In the genomic region with DNA sequence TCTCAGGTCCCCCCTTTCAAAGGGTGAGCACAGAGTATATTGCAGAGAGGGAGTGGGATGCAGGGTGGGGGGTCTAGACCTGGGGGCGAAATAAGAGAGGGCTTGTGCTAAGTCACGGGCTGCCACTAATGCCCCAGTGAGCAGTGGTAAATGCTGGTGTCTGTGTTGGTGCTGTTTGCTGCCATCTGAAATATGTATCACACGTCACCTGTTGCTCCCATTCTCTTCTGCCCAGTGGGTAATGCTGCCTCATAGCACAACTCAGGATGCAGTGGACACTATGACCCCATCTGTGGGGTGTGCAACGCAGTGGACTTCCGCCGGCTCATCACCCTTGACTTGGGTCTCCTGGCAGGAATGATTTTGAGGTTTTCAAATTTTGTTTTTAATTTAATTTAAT, we compare ENCODE assay signal across 18 cellular contexts. TPM values are rescaled to one million over a fixed set of nuclear protein-coding genes. Genes with fewer than 3 reads are reported as not detected.
"Had no signal": no experiment of that assay in that cellular context is flagged by ENCODE, and none has a peak within 500 bp of the region (broad histone marks: within the 10 kb centered on the region; RNA-seq: fewer than 3 reads in every experiment).

No MANE protein-coding gene starts in this region.

- H3K36me3 Mint-ChIP-seq: naive B cell; stimulated activated naive B cell treated with anti-CD40 and anti-IgM and Interleukin-4, amounts not matched to agents 10 μg/mL and 1 μg/mL and 100 μg/mL, for 72 hours had no signal

- H3K27ac ChIP-seq: heart left ventricle, parathyroid adenoma, psoas muscle, right lobe of liver, testis, tibial nerve had no signal

- H3K4me3 Mint-ChIP-seq: stimulated activated naive B cell treated with anti-CD40 and anti-IgM and Interleukin-4, amounts not matched to agents 10 μg/mL and 1 μg/mL and 100 μg/mL, for 72 hours had no signal

- H3K4me1 Mint-ChIP-seq: stimulated activated naive B cell treated with anti-CD40 and anti-IgM and Interleukin-4, amounts not matched to agents 10 μg/mL and 1 μg/mL and 100 μg/mL, for 72 hours had no signal

- H3K9me3 Mint-ChIP-seq: naive B cell; stimulated activated naive B cell treated with anti-CD40 and anti-IgM and Interleukin-4, amounts not matched to agents 10 μg/mL and 1 μg/mL and 100 μg/mL, for 72 hours; stimulated activated naive CD8-positive, alpha-beta T cell treated with anti-CD3 and anti-CD28 coated beads, Interleukin-15, amount 100 ng/mL, for 72 hours had no signal

- H3K27ac Mint-ChIP-seq: stimulated activated naive B cell treated with anti-CD40 and anti-IgM and Interleukin-4, amounts not matched to agents 10 μg/mL and 1 μg/mL and 100 μg/mL, for 72 hours; stimulated activated naive CD8-positive, alpha-beta T cell treated with anti-CD3 and anti-CD28 coated beads, Interleukin-15, amount 100 ng/mL, for 72 hours had no signal

- H3K9ac ChIP-seq: parathyroid adenoma had no signal

- H3K4me1 ChIP-seq: parathyroid adenoma, testis had no signal

- H3K36me3 ChIP-seq: heart left ventricle, right lobe of liver, tibial nerve had no signal

- H3K27me3 ChIP-seq: right lobe of liver, testis had no signal

- DNase-seq: effector memory CD4-positive, alpha-beta T cell; heart left ventricle; hippocampal formation; mesendoderm; naive B cell; psoas muscle; retina; right lobe of liver; stimulated activated CD4-positive, alpha-beta T cell treated with anti-CD3 and anti-CD28 coated beads, Interleukin-15, amount 100 ng/mL, for 24 hours; stimulated activated CD4-positive, alpha-beta T cell treated with anti-CD3 and anti-CD28 coated beads, Interleukin-1b, Interleukin-23, amount 100 ng/mL, for 48 hours; stimulated activated CD4-positive, alpha-beta T cell treated with anti-CD3 and anti-CD28 coated beads, Interleukin-4, amount 100 ng/mL, for 24 hours; stimulated activated naive B cell treated with anti-CD40 and anti-IgM and Interleukin-4, amounts not matched to agents 10 μg/mL and 1 μg/mL and 100 μg/mL, for 72 hours; stimulated activated naive CD8-positive, alpha-beta T cell treated with anti-CD3 and anti-CD28 coated beads, Interleukin-15, amount 100 ng/mL, for 72 hours; testis had no signal

- H2AFZ ChIP-seq: parathyroid adenoma had no signal

- H3K9me3 ChIP-seq: heart left ventricle, psoas muscle, right lobe of liver, testis, tibial nerve had no signal

- H3K4me3 ChIP-seq: heart left ventricle, psoas muscle, right lobe of liver, testis, tibial nerve had no signal

- ATAC-seq: esophagus mucosa; heart left ventricle; psoas muscle; right lobe of liver; stimulated activated naive B cell treated with anti-CD40 and anti-IgM and Interleukin-4, amounts not matched to agents 10 μg/mL and 1 μg/mL and 100 μg/mL, for 72 hours; stimulated activated naive CD8-positive, alpha-beta T cell treated with anti-CD3 and anti-CD28 coated beads, Interleukin-15, amount 100 ng/mL, for 72 hours had no signal

RNA-seq across cellular contexts. Expression of gene STOX1, which starts 2.6 kb away (rescaled TPM):
- total RNA-seq: glomerular endothelial cell had no signal
